16 cellular contexts compared by ENCODE assay signal in the genomic region with DNA sequence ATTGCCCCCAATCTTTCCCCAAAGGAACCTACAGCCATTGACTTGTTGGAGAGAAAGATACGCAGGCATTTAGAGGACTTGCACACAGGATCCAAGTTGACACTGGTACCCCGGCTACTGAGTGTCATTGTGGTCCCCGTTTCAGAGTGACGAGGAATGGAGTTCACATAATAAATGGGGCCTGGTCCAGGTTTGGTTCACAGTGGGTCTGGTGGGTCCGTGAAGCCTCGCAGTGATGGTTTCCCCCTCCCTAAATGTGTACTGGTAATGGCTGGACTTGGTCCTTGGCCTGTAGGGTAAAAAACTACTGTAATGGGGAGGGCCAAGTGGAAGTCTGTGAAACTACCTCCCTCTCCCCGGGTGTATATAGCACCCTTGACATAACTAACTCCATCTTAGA.
DNase-seq lines count a peak whose midpoint lies in the region; ATAC-seq and TF ChIP-seq lines count a peak whose summit lies in the region.
"Had no signal": no experiment of that assay in that cellular context is flagged by ENCODE, and none has a peak within 500 bp of the region (broad histone marks: within the 10 kb centered on the region; RNA-seq: fewer than 3 reads in every experiment).

No MANE protein-coding gene starts in this region.

- H4K20me1 ChIP-seq in osteoblast (ENCODE audit: insufficient read depth, low read length) = no peaks in the 10 kb centered on the region

- 91% methylated on average over 5 of the region's 7 CpGs for WGBS in suprapubic skin

- H3K4me3 ChIP-seq in H7 (ENCODE audit: insufficient read depth, low read depth, low read length) (no peak overlapping the region), RWPE2 (ENCODE audit: severe bottlenecking) (no peak overlapping the region), suprapubic skin (no peak overlapping the region), osteoblast (ENCODE audit: insufficient read depth, low read length) (no peak overlapping the region)
- H3K4me3 ChIP-seq: GM23248 had no signal

- TF ChIP-seq POLR2A in suprapubic skin (IDR thresholded peaks at IDR 0.05) = no peak

- H3K27ac ChIP-seq in RWPE2 (ENCODE audit: poor library complexity, severe bottlenecking) (no peak overlapping the region), suprapubic skin (no peak overlapping the region), osteoblast (ENCODE audit: low read depth, low read length) (no peak overlapping the region)
- H3K27ac ChIP-seq: GM23248 had no signal

- TF ChIP-seq EP300 in suprapubic skin (IDR thresholded peaks at IDR 0.05) = no peak

- no peak overlapping the region for H2AFZ ChIP-seq in osteoblast (ENCODE audit: low read length)
- H2AFZ ChIP-seq: GM23248 had no signal

- no peaks in the 10 kb centered on the region for H3K9me3 ChIP-seq in RWPE2 (ENCODE audit: severe bottlenecking)
- no peaks in the 10 kb centered on the region for H3K9me3 ChIP-seq in suprapubic skin
- no peaks in the 10 kb centered on the region for H3K9me3 ChIP-seq in osteoblast (ENCODE audit: low read depth, low read length)
- H3K9me3 ChIP-seq: BE2C had no signal

- H3K27me3 ChIP-seq in H7 (ENCODE audit: control insufficient read depth, insufficient read depth, low read length) (no peaks in the 10 kb centered on the region), RWPE2 (ENCODE audit: insufficient read depth, poor library complexity, severe bottlenecking) (no peaks in the 10 kb centered on the region), suprapubic skin (no peaks in the 10 kb centered on the region), osteoblast (ENCODE audit: insufficient read depth, low read length) (no peaks in the 10 kb centered on the region)
- H3K27me3 ChIP-seq: BE2C had no signal

- TF ChIP-seq CTCF in RWPE2 (IDR thresholded peaks at IDR 0.05; ENCODE audit: poor library complexity, severe bottlenecking) (no peak), suprapubic skin (IDR thresholded peaks at IDR 0.05) (no peak), osteoblast (IDR thresholded peaks at IDR 0.05; ENCODE audit: extremely low read depth, low read depth, low read length) (no peak)

- H3K36me3 ChIP-seq in H7 (replicated peaks; ENCODE audit: control insufficient read depth, insufficient read depth, low read length) = no peaks in the 10 kb centered on the region
- no peaks in the 10 kb centered on the region for H3K36me3 ChIP-seq in RWPE2 (ENCODE audit: low read depth)
- no peaks in the 10 kb centered on the region for H3K36me3 ChIP-seq in suprapubic skin
- H3K36me3 ChIP-seq in osteoblast (ENCODE audit: insufficient read depth, low read length) = no peaks in the 10 kb centered on the region
- H3K36me3 ChIP-seq: BE2C had no signal

- no peaks in the 10 kb centered on the region for H3K79me2 ChIP-seq in osteoblast (ENCODE audit: insufficient read depth, low read length)

- peak; percentile 4 for DNase-seq in H7
- DNase-seq in RWPE2 (ENCODE audit: low spot score) = peak; percentile 22
- DNase-seq in mesenteric fat pad (ENCODE audit: low spot score) = peak; percentile 28
- peak; percentile 21 to 28 for DNase-seq in suprapubic skin (ENCODE audit: low spot score in 2 of 2)
- no peak for DNase-seq in osteoblast (ENCODE audit: insufficient read length, low spot score, missing footprints)
- DNase-seq: ACHN; BE2C; C1 segment of cervical spinal cord; CD4-positive, CD25-positive, alpha-beta regulatory T cell; CD8-positive, alpha-beta memory T cell; COR-L47; GM23248; HFFc6 had no signal

- no peak overlapping the region for H3K4me2 ChIP-seq in osteoblast (ENCODE audit: insufficient read depth, low read length)

- ATAC-seq in RWPE2 (ENCODE audit: low read depth) (no peak), HG02870 (IDR thresholded peaks at IDR 0.05; ENCODE audit: unreplicated experiment) (no peak), HG02623 (IDR thresholded peaks at IDR 0.05; ENCODE audit: unreplicated experiment) (no peak)
- ATAC-seq: HCT116 had no signal

- H3K4me1 ChIP-seq in RWPE2 (ENCODE audit: insufficient read depth, poor library complexity, severe bottlenecking) = peaks cover 26% of the 10 kb centered on the region
- peaks cover 5% of the 10 kb centered on the region for H3K4me1 ChIP-seq in suprapubic skin
- H3K4me1 ChIP-seq in osteoblast (ENCODE audit: insufficient read depth, low read length) = peaks cover 17% of the 10 kb centered on the region
